ENCODE assay signal across 8 cellular contexts in the genomic region with DNA sequence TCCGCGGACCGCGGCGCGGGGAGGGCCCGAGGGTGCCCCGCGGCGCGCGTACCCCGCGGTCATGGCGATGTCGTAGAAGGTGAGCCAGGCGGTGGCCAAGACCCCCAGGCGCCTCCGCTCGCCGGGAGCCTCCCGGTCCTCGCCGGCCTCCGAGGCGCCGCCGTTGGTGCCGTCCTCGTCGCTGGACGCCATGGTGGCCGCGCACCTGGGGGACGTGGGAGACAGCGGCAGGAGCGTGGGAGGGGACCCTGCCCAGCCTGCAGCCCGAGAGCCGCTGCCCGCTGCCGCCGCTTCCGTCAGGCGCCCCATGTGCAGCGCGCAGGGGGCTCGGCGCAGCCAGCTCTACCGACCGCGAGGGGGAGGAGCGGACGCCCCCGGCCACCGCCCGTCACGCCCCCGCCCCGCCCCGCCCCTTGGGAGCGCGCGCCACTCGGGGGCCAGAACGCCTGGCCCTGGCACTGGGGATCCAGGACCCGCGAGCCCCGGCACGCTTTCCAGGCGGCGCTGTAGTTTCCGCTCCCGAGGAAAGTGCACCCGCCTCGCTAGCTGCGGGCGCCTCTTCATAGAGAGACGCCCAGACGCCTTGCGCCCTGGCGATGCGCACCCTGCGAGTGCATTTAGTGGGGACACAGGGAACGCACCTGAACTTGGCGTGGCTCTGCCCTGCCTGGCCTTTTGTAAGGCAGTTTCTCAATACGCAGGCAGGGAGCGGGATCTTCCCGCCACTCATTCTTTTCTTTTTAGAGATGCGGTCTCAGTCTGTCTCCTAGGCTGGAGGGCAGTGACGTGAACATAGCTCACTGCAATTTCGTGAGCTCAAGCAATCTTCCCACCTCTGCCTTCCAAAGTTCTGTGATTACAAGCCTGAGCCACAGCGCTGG. TPM values are rescaled to one million over a fixed set of nuclear protein-coding genes. Genes with fewer than 3 reads are reported as not detected.
A peak's percentile ranks its signal among the peaks of the same experiment; 100 is the strongest.
DNase-seq lines count a peak whose midpoint lies in the region; ATAC-seq and TF ChIP-seq lines count a peak whose summit lies in the region.

HACD1 (minus strand) TSS at position 344 of the 881 bp plus-strand sequence; CDS start at position 309, 35 bp downstream.

- peak within 1 kb of the TSS; percentile 22 to 65 for H3K27ac ChIP-seq in mucosa of rectum (ENCODE audit: low read depth in 2 of 2, low read length in 2 of 2)

- TF ChIP-seq CTCF in BE2C (IDR thresholded peaks at IDR 0.05; ENCODE audit: low read depth, low read length): peak; percentile 34; the same call in 1 of the 2 replicates

- H3K4me1 ChIP-seq in BE2C (no peaks in the 10 kb centered on the region), mucosa of rectum (ENCODE audit: control insufficient read depth in 2 of 2, insufficient read depth in 2 of 2, low read length in 2 of 2) (peaks cover 4% of the 10 kb centered on the region in 2 donors)

- H3K4me3 ChIP-seq in BE2C (ENCODE audit: low read depth, low read length) (peak within 1 kb of the TSS; percentile 75), mucosa of rectum (ENCODE audit: low read length in 2 of 2) (peak within 1 kb of the TSS; percentile 60 to 81)

- H3K9me3 ChIP-seq in BE2C (no peaks in the 10 kb centered on the region), mucosa of rectum (ENCODE audit: control insufficient read depth in 2 of 2, low read length in 2 of 2) (no peaks in the 10 kb centered on the region)

- peak within 1 kb of the TSS; percentile 26 to 66 for H3K9ac ChIP-seq in mucosa of rectum (ENCODE audit: low read depth in 1 of 2, low read length in 2 of 2)

- TF ChIP-seq POLR2A in erythroblast (IDR thresholded peaks at IDR 0.05; ENCODE audit: low read length): peak; percentile 40

- H3K36me3 ChIP-seq in BE2C: no peaks in the 10 kb centered on the region
- no peaks in the 10 kb centered on the region for H3K36me3 ChIP-seq in mucosa of rectum (ENCODE audit: control insufficient read depth in 2 of 2, insufficient read depth in 2 of 2, low read length in 2 of 2)

- peak; percentile 58 for ATAC-seq in GM19035 (IDR thresholded peaks at IDR 0.05; ENCODE audit: unreplicated experiment)
- peak; percentile 64 for ATAC-seq in HG03175 (IDR thresholded peaks at IDR 0.05; ENCODE audit: unreplicated experiment)

- H3K27me3 ChIP-seq in BE2C: no peaks in the 10 kb centered on the region
- peaks cover 3 to 4% of the 10 kb centered on the region in 2 donors for H3K27me3 ChIP-seq in mucosa of rectum (ENCODE audit: control insufficient read depth in 2 of 2, insufficient read depth in 2 of 2, low read length in 2 of 2)

- DNase-seq in BE2C: peak; percentile 91
- DNase-seq in NOMO-1 treated with dmso at 0.1 percent for 144 hours (lab: John Stamatoyannopoulos, UW; ENCODE audit: unreplicated experiment): peak; percentile 53
- peak; percentile 63 for DNase-seq in activated T-cell treated with anti-CD3 and anti-CD28 coated beads, Interleukin-2, amount 50 U/mL, for 1 hour
- peak; percentile 80 to 87 for DNase-seq in erythroblast (lab: John Stamatoyannopoulos, UW)
- DNase-seq in stimulated activated naive CD4-positive, alpha-beta T cell (lab: John Stamatoyannopoulos, UW): peak in 5 of 6 experiments; percentile 14 to 49 (median 25)

RNA-seq across cellular contexts. Expression of gene HACD1, which starts in this region (rescaled TPM):
- polyA plus RNA-seq in BE2C (2012; ENCODE audit: insufficient read depth, insufficient read length, low read depth): 10.6 TPM

Comparison
In these comparisons a context has a peak if more than half of its experiments do, and no peak if none do; other contexts are left out.
1. Peak in every context shown above with its lines: DNase-seq, ATAC-seq, H3K4me3 ChIP-seq and H3K27ac ChIP-seq.
2. DNase-seq: peak in every context shown above with its lines; median percentile 91 in BE2C; 84 in erythroblast; 63 in activated T-cell treated with anti-CD3 and anti-CD28 coated beads, Interleukin-2, amount 50 U/mL, for 1 hour; 53 in NOMO-1 treated with dmso at 0.1 percent for 144 hours; 25 in stimulated activated naive CD4-positive, alpha-beta T cell.